In the genomic region with DNA sequence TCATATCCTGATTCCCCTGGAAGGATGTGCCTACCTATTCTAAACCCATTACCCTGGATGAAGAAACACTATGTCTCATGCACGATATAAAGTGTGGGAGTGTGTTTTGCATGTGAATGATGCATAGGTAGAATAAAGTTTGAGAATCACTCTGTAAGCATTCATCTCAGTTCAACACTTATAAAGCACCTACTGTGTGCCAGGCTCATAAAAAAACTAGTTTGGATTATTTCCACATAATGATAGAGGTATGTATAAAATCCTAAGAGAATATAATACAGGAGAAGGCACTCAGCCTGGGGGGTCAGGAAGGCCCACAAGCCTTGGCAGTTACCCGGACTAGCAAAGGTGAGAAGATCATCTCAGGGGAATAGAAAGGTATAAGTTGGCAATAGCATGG, we compare ENCODE assay signal across 25 cellular contexts. TPM values are rescaled to one million over a fixed set of nuclear protein-coding genes. Genes with fewer than 3 reads are reported as not detected.
"Had no signal": no experiment of that assay in that cellular context is flagged by ENCODE, and none has a peak within 500 bp of the region (broad histone marks: within the 10 kb centered on the region; RNA-seq: fewer than 3 reads in every experiment).

No MANE protein-coding gene starts in this region.

- H3K4me3 Mint-ChIP-seq: activated naive CD4-positive, alpha-beta T cell treated with anti-CD3 and anti-CD28 coated beads, Interleukin-2, amount 50 U/mL, for 24 hours; brain had no signal

- H3K4me3 ChIP-seq: Peyer's patch, SJCRH30 had no signal

- H3K36me3 ChIP-seq: Peyer's patch, SJCRH30 had no signal

- H3K27ac Mint-ChIP-seq: activated naive CD4-positive, alpha-beta T cell treated with anti-CD3 and anti-CD28 coated beads, Interleukin-2, amount 50 U/mL, for 24 hours; brain had no signal

- H3K27me3 Mint-ChIP-seq: activated naive CD4-positive, alpha-beta T cell treated with anti-CD3 and anti-CD28 coated beads, Interleukin-2, amount 50 U/mL, for 24 hours had no signal

- H3K9ac ChIP-seq: SK-N-SH had no signal

- H3K36me3 Mint-ChIP-seq: brain had no signal

- H3K4me1 ChIP-seq: SJCRH30 had no signal

- DNase-seq: activated CD4-positive, alpha-beta T cell treated with anti-CD3 and anti-CD28 coated beads, Interleukin-2, amount 50 U/mL, for 1 hour; activated CD8-positive, alpha-beta memory T cell treated with anti-CD3 and anti-CD28 coated beads for 24 hours; activated naive CD4-positive, alpha-beta T cell; activated T-cell treated with anti-CD3 and anti-CD28 coated beads, Interleukin-2, amount 50 U/mL, for 48 hours; amygdala; cerebellar nuclear complex; Karpas-422; MM.1S; NCI-H1105; NCI-H1436 treated with DMSO at 0.1 percent for 48 hours; NCI-H187; NCI-H2081; NCI-H510A treated with DMSO at 0.1 percent for 48 hours; NCI-H69; NK-92 treated with Interleukin-12 subunit alpha and Interleukin-12 subunit beta, amount 100 ng/mL, for 24 hours; Peyer's patch; Right ventricle myocardium superior; SJCRH30; SK-N-SH had no signal

- H3K27ac ChIP-seq: Peyer's patch, RWPE1, SJCRH30 had no signal

- H3K27me3 ChIP-seq: Peyer's patch, SJCRH30 had no signal

- ATAC-seq: activated CD4-positive, CD25-positive, alpha-beta regulatory T cell treated with anti-CD3 and anti-CD28 coated beads, Interleukin-2, amount 50 U/mL, for 24 hours had no signal

- H3K9me3 ChIP-seq: Peyer's patch, SJCRH30, SK-N-SH had no signal

- H3K4me2 ChIP-seq: SK-N-SH had no signal

- FAIRE-seq: astrocyte, colon had no signal

RNA-seq across cellular contexts. Expression of a gene that starts 41.1 kb away (rescaled TPM):
- total RNA-seq: astrocyte, Right ventricle myocardium superior, SJCRH30 had no signal
- polyA plus RNA-seq: SK-N-SH had no signal
